ENCODE assay signal across 7 cellular contexts in genomic region chr5:119287547-119288073, GRCh38.
DNase-seq lines count a peak whose midpoint lies in the region; ATAC-seq and TF ChIP-seq lines count a peak whose summit lies in the region.

No MANE protein-coding gene starts in this region.

- no peak overlapping the region for H3K4me3 Mint-ChIP-seq in WTC11

- H3K4me1 Mint-ChIP-seq in WTC11: peaks cover 35% of the 10 kb centered on the region

- no peaks in the 10 kb centered on the region for H3K9me3 ChIP-seq in muscle layer of duodenum (ENCODE audit: control insufficient read depth in 1 of 2, low read length in 2 of 2)

- TF ChIP-seq CTCF in WTC11 (IDR thresholded peaks at IDR 0.05): no peak

- ATAC-seq in GM19438 (IDR thresholded peaks at IDR 0.05; ENCODE audit: low read depth, unreplicated experiment): peak; percentile 44
- ATAC-seq in HG03432 (IDR thresholded peaks at IDR 0.05; ENCODE audit: unreplicated experiment): peak; percentile 49
- ATAC-seq in WTC11: no peak

- no peaks in the 10 kb centered on the region for H3K36me3 Mint-ChIP-seq in WTC11

- CTCF ChIA-PET in WTC11 (lab: Charles Lee): no interaction called here

- no peaks in the 10 kb centered on the region for H3K9me3 Mint-ChIP-seq in WTC11

- peak; percentile 63 to 64 for DNase-seq in activated CD4-positive, alpha-beta T cell treated with anti-CD3 and anti-CD28 coated beads, Interleukin-2, amount 50 U/mL, for 4 hours
- no peak for DNase-seq in SHP77 treated with DMSO at 0.1 percent for 48 hours (lab: John Stamatoyannopoulos, UW)
- no peak for DNase-seq in medulla oblongata (ENCODE audit: extremely low spot score)
- no peak for DNase-seq in WTC11 (ENCODE audit: low spot score)

- POLR2A ChIA-PET in WTC11 (lab: Charles Lee): no interaction called here

- H3K4me3 ChIP-seq in muscle layer of duodenum (ENCODE audit: low read depth in 1 of 2, low read length in 2 of 2): no peak overlapping the region

- H3K27me3 ChIP-seq in muscle layer of duodenum (ENCODE audit: low read depth, low read length): no peaks in the 10 kb centered on the region

- H3K27me3 Mint-ChIP-seq in WTC11 (ENCODE audit: low read depth): no peaks in the 10 kb centered on the region

- H3K27ac Mint-ChIP-seq in WTC11: no peak overlapping the region

- H3K36me3 ChIP-seq in muscle layer of duodenum (ENCODE audit: control insufficient read depth in 1 of 2, insufficient read depth in 2 of 2, low read length in 2 of 2): no peaks in the 10 kb centered on the region

- H3K4me1 ChIP-seq in muscle layer of duodenum (ENCODE audit: control insufficient read depth in 1 of 2, insufficient read depth in 2 of 2, low read length in 2 of 2): peaks cover 8 to 28% of the 10 kb centered on the region in 2 donors

- peak overlapping the region; percentile 41 for H3K27ac ChIP-seq in muscle layer of duodenum (ENCODE audit: low read length)

TF ChIP-seq in WTC11, 78 proteins besides CTCF, POLR2A, EP300 and RAD21 (continues in another document):
- TF ChIP-seq, protein P1, sequence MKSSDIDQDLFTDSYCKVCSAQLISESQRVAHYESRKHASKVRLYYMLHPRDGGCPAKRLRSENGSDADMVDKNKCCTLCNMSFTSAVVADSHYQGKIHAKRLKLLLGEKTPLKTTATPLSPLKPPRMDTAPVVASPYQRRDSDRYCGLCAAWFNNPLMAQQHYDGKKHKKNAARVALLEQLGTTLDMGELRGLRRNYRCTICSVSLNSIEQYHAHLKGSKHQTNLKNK (CRISPR knock-in tag; IDR thresholded peaks at IDR 0.05): no peak
- TF ChIP-seq, protein P2, sequence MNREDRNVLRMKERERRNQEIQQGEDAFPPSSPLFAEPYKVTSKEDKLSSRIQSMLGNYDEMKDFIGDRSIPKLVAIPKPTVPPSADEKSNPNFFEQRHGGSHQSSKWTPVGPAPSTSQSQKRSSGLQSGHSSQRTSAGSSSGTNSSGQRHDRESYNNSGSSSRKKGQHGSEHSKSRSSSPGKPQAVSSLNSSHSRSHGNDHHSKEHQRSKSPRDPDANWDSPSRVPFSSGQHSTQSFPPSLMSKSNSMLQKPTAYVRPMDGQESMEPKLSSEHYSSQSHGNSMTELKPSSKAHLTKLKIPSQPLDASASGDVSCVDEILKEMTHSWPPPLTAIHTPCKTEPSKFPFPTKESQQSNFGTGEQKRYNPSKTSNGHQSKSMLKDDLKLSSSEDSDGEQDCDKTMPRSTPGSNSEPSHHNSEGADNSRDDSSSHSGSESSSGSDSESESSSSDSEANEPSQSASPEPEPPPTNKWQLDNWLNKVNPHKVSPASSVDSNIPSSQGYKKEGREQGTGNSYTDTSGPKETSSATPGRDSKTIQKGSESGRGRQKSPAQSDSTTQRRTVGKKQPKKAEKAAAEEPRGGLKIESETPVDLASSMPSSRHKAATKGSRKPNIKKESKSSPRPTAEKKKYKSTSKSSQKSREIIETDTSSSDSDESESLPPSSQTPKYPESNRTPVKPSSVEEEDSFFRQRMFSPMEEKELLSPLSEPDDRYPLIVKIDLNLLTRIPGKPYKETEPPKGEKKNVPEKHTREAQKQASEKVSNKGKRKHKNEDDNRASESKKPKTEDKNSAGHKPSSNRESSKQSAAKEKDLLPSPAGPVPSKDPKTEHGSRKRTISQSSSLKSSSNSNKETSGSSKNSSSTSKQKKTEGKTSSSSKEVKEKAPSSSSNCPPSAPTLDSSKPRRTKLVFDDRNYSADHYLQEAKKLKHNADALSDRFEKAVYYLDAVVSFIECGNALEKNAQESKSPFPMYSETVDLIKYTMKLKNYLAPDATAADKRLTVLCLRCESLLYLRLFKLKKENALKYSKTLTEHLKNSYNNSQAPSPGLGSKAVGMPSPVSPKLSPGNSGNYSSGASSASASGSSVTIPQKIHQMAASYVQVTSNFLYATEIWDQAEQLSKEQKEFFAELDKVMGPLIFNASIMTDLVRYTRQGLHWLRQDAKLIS (CRISPR knock-in tag; IDR thresholded peaks at IDR 0.05; ENCODE audit: borderline replicate concordance): no peak
- TF ChIP-seq MAX (CRISPR knock-in tag; IDR thresholded peaks at IDR 0.05): no peak
- no peak for TF ChIP-seq PRDM15 (CRISPR knock-in tag; IDR thresholded peaks at IDR 0.05)
- TF ChIP-seq FOXP1 (CRISPR knock-in tag; IDR thresholded peaks at IDR 0.05; ENCODE audit: borderline replicate concordance): no peak
- TF ChIP-seq ESRRA (CRISPR knock-in tag; IDR thresholded peaks at IDR 0.05; ENCODE audit: borderline replicate concordance): no peak
- TF ChIP-seq ZNF232 (CRISPR knock-in tag; IDR thresholded peaks at IDR 0.05): no peak
- no peak for TF ChIP-seq E2F4 (CRISPR knock-in tag; IDR thresholded peaks at IDR 0.05; ENCODE audit: borderline replicate concordance, low read depth)
- no peak for TF ChIP-seq NFYB (CRISPR knock-in tag; conservative IDR thresholded peaks at IDR 0.05; ENCODE audit: low read depth)
- no peak for TF ChIP-seq TP53 (CRISPR knock-in tag; IDR thresholded peaks at IDR 0.05)
- TF ChIP-seq, protein P3, sequence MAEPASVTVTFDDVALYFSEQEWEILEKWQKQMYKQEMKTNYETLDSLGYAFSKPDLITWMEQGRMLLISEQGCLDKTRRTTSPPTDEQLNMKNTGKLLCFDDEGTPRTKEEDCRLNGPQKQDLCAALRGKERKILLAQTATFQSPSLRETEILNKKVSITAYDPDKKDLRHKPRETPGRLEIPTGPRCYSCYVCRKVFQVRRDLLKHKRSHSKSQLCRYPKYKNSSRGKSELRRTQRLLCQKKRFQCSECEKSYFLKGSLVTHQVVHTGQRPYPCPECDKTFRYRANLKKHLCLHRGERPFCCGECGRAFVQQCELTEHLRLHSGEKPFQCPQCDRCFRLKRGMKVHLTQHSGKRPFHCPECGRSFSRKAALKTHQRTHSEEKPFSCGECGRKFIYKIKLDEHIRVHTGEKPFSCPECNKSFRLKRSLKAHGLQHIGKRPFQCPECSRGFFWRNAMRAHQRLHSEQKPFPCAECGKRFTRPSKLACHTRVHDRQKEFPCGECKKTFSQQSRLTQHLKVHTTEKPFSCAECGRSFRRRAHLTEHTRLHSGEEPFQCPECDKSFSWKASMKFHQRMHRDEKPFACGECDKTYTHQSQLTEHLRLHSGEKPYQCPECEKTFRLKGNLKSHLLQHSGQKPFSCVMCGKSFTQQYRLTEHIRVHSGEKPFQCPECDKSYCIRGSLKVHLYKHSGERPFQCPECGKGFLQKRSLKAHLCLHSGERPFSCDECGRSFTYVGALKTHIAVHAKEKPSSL (CRISPR knock-in tag; conservative IDR thresholded peaks at IDR 0.05): no peak
- TF ChIP-seq, protein P4, sequence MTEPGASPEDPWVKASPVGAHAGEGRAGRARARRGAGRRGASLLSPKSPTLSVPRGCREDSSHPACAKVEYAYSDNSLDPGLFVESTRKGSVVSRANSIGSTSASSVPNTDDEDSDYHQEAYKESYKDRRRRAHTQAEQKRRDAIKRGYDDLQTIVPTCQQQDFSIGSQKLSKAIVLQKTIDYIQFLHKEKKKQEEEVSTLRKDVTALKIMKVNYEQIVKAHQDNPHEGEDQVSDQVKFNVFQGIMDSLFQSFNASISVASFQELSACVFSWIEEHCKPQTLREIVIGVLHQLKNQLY (CRISPR knock-in tag; IDR thresholded peaks at IDR 0.05): no peak

Comparison
In these comparisons a context has a peak if more than half of its experiments do, and no peak if none do; other contexts are left out.
1. DNase-seq: peak in activated CD4-positive, alpha-beta T cell treated with anti-CD3 and anti-CD28 coated beads, Interleukin-2, amount 50 U/mL, for 4 hours (2 of 2); none in SHP77 treated with DMSO at 0.1 percent for 48 hours (single experiment), medulla oblongata (single experiment) and WTC11 (single experiment).